2 cellular contexts compared by ENCODE assay signal in the genomic region with DNA sequence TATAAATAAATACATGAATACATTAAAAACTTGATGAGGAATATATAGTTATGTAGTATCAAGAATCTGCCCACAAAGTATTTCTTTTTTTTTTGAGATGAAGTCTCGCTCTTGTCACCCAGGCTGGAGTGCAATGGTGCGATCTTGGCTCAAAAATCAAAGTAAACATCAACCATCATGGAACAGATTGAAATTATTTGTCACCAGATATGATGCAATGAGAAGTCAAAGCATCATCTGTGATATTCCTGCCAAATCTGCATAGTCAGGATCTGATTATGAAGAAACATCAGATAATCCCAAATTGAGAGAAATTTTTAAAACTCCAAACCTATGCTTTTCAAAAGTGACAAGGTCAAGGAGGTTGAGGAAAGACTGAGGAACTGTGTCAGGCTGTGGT.
A peak's percentile ranks its signal among the peaks of the same experiment; 100 is the strongest.
TF ChIP-seq lines count a peak whose summit lies in the region.

No MANE protein-coding gene starts in this region.

TF ChIP-seq in IMR-90, 13 proteins besides CTCF, POLR2A, EP300 and RAD21:
- TF ChIP-seq CHD1 (IDR thresholded peaks at IDR 0.05; ENCODE audit: low read depth, low read length), result no peak
- TF ChIP-seq CEBPB (IDR thresholded peaks at IDR 0.05; ENCODE audit: low read depth, low read length), result 0 out of 2 replicates have a peak, but pooled peaks have one; percentile 5
TF ChIP-seq in IMR-90: peak in this region for 1.

TF ChIP-seq in liver, 16 proteins besides CTCF, POLR2A, EP300 and RAD21:
- TF ChIP-seq HNF4G (IDR thresholded peaks at IDR 0.05), result no peak
- peak in 1 of 2 donors; percentile 76 for TF ChIP-seq HNF4A (conservative IDR thresholded peaks at IDR 0.05)
- TF ChIP-seq, protein P1, sequence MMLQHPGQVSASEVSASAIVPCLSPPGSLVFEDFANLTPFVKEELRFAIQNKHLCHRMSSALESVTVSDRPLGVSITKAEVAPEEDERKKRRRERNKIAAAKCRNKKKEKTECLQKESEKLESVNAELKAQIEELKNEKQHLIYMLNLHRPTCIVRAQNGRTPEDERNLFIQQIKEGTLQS (IDR thresholded peaks at IDR 0.05), result peak; percentile 90
- TF ChIP-seq SP1 (IDR thresholded peaks at IDR 0.05), result peak; percentile 54
- TF ChIP-seq, protein P2, sequence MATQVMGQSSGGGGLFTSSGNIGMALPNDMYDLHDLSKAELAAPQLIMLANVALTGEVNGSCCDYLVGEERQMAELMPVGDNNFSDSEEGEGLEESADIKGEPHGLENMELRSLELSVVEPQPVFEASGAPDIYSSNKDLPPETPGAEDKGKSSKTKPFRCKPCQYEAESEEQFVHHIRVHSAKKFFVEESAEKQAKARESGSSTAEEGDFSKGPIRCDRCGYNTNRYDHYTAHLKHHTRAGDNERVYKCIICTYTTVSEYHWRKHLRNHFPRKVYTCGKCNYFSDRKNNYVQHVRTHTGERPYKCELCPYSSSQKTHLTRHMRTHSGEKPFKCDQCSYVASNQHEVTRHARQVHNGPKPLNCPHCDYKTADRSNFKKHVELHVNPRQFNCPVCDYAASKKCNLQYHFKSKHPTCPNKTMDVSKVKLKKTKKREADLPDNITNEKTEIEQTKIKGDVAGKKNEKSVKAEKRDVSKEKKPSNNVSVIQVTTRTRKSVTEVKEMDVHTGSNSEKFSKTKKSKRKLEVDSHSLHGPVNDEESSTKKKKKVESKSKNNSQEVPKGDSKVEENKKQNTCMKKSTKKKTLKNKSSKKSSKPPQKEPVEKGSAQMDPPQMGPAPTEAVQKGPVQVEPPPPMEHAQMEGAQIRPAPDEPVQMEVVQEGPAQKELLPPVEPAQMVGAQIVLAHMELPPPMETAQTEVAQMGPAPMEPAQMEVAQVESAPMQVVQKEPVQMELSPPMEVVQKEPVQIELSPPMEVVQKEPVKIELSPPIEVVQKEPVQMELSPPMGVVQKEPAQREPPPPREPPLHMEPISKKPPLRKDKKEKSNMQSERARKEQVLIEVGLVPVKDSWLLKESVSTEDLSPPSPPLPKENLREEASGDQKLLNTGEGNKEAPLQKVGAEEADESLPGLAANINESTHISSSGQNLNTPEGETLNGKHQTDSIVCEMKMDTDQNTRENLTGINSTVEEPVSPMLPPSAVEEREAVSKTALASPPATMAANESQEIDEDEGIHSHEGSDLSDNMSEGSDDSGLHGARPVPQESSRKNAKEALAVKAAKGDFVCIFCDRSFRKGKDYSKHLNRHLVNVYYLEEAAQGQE (IDR thresholded peaks at IDR 0.05), result peak; percentile 45
- peak; percentile 93 for TF ChIP-seq FOXA2 (IDR thresholded peaks at IDR 0.05)
- TF ChIP-seq GABPA (IDR thresholded peaks at IDR 0.05 in 1 of 2, conservative IDR thresholded peaks at IDR 0.05 in 1 of 2), result no peak
- peak; percentile 32 to 70 for TF ChIP-seq RXRA (IDR thresholded peaks at IDR 0.05)
- peak; percentile 49 to 85 for TF ChIP-seq EGR1 (IDR thresholded peaks at IDR 0.05; ENCODE audit: low read depth in 2 of 2)
- no peak for TF ChIP-seq TAF1 (conservative IDR thresholded peaks at IDR 0.05)
- no peak for TF ChIP-seq NR2F2 (IDR thresholded peaks at IDR 0.05)
- TF ChIP-seq FOXA1 (IDR thresholded peaks at IDR 0.05), result peak; percentile 81
- TF ChIP-seq JUND (IDR thresholded peaks at IDR 0.05), result peak; percentile 49 to 77
- TF ChIP-seq, protein P3, sequence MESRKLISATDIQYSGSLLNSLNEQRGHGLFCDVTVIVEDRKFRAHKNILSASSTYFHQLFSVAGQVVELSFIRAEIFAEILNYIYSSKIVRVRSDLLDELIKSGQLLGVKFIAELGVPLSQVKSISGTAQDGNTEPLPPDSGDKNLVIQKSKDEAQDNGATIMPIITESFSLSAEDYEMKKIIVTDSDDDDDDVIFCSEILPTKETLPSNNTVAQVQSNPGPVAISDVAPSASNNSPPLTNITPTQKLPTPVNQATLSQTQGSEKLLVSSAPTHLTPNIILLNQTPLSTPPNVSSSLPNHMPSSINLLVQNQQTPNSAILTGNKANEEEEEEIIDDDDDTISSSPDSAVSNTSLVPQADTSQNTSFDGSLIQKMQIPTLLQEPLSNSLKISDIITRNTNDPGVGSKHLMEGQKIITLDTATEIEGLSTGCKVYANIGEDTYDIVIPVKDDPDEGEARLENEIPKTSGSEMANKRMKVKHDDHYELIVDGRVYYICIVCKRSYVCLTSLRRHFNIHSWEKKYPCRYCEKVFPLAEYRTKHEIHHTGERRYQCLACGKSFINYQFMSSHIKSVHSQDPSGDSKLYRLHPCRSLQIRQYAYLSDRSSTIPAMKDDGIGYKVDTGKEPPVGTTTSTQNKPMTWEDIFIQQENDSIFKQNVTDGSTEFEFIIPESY (IDR thresholded peaks at IDR 0.05), result peak; percentile 52
- TF ChIP-seq, protein P4, sequence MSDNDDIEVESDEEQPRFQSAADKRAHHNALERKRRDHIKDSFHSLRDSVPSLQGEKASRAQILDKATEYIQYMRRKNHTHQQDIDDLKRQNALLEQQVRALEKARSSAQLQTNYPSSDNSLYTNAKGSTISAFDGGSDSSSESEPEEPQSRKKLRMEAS (IDR thresholded peaks at IDR 0.05), result no peak
- peak; percentile 76 for TF ChIP-seq YY1 (IDR thresholded peaks at IDR 0.05)
